Comparison of ENCODE assay signal across 21 cellular contexts in the genomic region with DNA sequence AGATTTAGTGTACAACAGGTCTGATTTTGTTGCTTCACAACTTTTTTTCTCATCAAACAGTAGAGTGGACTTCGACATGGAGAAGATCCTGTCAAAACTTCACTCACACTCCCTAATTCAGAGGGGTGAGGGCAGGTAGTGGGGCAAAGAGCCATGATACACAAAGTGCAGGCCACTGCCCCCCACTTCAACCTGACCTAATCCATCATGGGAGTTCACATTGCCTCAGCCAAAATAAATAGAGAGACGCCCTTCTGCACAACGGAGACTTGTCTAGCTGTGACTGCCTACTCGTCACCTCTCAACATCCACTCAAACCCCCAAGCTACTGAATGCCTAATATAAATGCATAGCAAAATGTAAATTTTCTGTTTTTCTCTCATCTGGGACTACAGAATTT.
"Had no signal": no experiment of that assay in that cellular context is flagged by ENCODE, and none has a peak within 500 bp of the region (broad histone marks: within the 10 kb centered on the region; RNA-seq: fewer than 3 reads in every experiment).

No MANE protein-coding gene starts in this region.

- H3K4me3 ChIP-seq: MG63, SJSA1, SK-N-MC had no signal

- H3K9me3 ChIP-seq: MG63, SJSA1 had no signal

- H3K36me3 ChIP-seq: MG63, SJSA1 had no signal

- DNase-seq: IMR-90, Karpas-422, KG1, MG63, NCI-H1092, NCI-H1105 treated with DMSO at 0.1 percent for 48 hours, NCI-H1417 treated with DMSO at 0.1 percent for 48 hours, NCI-H146, NCI-H1694 treated with DMSO at 0.1 percent for 48 hours, NCI-H1930, NCI-H2081, NCI-H2107, NCI-H2227 treated with DMSO at 0.1 percent for 48 hours, NCI-H524, NCI-H526 treated with DMSO at 0.1 percent for 48 hours, NCI-H748 treated with DMSO at 0.1 percent for 48 hours, Right ventricle myocardium superior, RPMI8226, SIG-M5 had no signal

- H3K4me1 ChIP-seq: SJSA1 had no signal

- H3K27me3 ChIP-seq: MG63, SJSA1 had no signal

- H3K27ac ChIP-seq: SJSA1, SK-N-MC had no signal
